In the genomic region with DNA sequence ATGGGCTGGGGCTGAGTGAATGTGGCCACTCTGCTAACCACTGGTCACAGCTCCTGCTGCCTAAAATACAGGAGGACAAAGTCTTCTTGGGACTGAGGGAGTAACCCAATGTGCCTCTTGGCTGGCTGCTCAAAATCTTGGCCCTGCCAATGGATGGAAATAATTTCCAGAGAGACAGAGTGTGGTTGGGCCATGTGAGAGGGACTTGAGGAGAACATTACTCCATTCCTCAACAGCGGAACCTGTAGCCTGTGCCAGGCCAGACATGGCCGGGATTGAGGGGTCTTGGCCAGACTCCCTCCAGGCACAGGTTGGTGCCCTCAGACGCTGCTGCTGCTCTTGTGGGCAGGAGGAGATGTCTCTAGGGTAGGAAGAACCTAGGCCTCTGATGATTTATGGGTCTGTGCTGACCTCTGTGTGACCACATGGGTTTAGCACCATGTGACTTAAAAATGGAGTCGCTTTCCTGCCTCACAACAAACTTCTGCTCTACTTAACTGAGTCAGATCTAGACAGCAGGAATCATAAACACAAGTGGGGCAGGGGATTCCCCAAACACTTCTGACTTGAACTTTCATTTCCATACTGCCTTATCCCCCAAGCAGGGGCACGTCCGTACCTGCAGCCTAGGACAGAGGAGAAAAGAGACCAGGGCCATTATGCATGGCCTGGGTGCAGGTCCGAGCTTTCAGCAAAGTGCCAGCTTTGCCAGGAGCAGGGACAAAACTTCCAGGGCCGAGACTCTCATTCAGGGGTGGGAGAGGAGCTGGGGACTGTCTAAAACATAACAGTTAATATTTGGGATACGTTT, we compare ENCODE assay signal across 8 cellular contexts.
DNase-seq lines count a peak whose midpoint lies in the region; ATAC-seq and TF ChIP-seq lines count a peak whose summit lies in the region.

No MANE protein-coding gene starts in this region.

- DNase-seq in activated CD8-positive, alpha-beta T cell treated with anti-CD3 and anti-CD28 coated beads for 36 hours = peak; percentile 81
- no peak for DNase-seq in left ventricle myocardium inferior
- DNase-seq in HuH-7 (ENCODE audit: low spot score) = no peak
- DNase-seq in effector CD8-positive, alpha-beta T cell (lab: John Stamatoyannopoulos, UW) = no peak
- no peak for DNase-seq in SHP77 treated with DMSO at 0.1 percent for 48 hours (lab: John Stamatoyannopoulos, UW)

- POLR2A ChIA-PET in activated CD8-positive, alpha-beta T cell treated with anti-CD3 and anti-CD28 coated beads for 36 hours (lab: Charles Lee) = interaction anchor here (0.6 to 3.6 kb wide), 8 partner anchors 8 to 79 kb away, joined by 3 to 14 read pairs (median 4); no protein-coding TSS in a partner anchor

- CTCF ChIA-PET in activated CD8-positive, alpha-beta T cell treated with anti-CD3 and anti-CD28 coated beads for 36 hours (lab: Charles Lee) = interaction anchor here (0.6 to 11.3 kb wide), 6 partner anchors 17 to 131 kb away, joined by 3 to 387 read pairs (median 6); no protein-coding TSS in a partner anchor

- H3K9me3 ChIP-seq in left ventricle myocardium inferior (replicated peaks) (no peaks in the 10 kb centered on the region), subcutaneous abdominal adipose tissue (ENCODE audit: control insufficient read depth in 5 of 5, low read length in 5 of 5) (no peaks in the 10 kb centered on the region)

- H3K4me1 Mint-ChIP-seq in activated CD8-positive, alpha-beta T cell treated with anti-CD3 and anti-CD28 coated beads for 36 hours (ENCODE audit: low read depth) = peaks cover 96% of the 10 kb centered on the region

- no peak overlapping the region for H3K4me3 ChIP-seq in left ventricle myocardium inferior
- H3K4me3 ChIP-seq in subcutaneous abdominal adipose tissue (ENCODE audit: low read depth in 1 of 5, low read length in 5 of 5) = no peak overlapping the region

- peak overlapping the region in 1 of 5 donors; percentile 29 for H3K9ac ChIP-seq in subcutaneous abdominal adipose tissue (ENCODE audit: low read length in 5 of 5)

- H3K4me3 Mint-ChIP-seq in activated CD8-positive, alpha-beta T cell treated with anti-CD3 and anti-CD28 coated beads for 36 hours = peak overlapping the region; percentile 58

- H3K9me3 Mint-ChIP-seq in activated CD8-positive, alpha-beta T cell treated with anti-CD3 and anti-CD28 coated beads for 36 hours = no peaks in the 10 kb centered on the region

- no peaks in the 10 kb centered on the region for H3K27me3 Mint-ChIP-seq in activated CD8-positive, alpha-beta T cell treated with anti-CD3 and anti-CD28 coated beads for 36 hours

- ATAC-seq in GM18861 (IDR thresholded peaks at IDR 0.05; ENCODE audit: unreplicated experiment) (peak; percentile 84), HG02884 (IDR thresholded peaks at IDR 0.05; ENCODE audit: unreplicated experiment) (peak; percentile 83)
- peak; percentile 91 for ATAC-seq in activated CD8-positive, alpha-beta T cell treated with anti-CD3 and anti-CD28 coated beads for 36 hours

- H3K27ac ChIP-seq in left ventricle myocardium inferior (replicated peaks) = peak overlapping the region; percentile 97
- peak overlapping the region; percentile 87 for H3K27ac ChIP-seq in subcutaneous abdominal adipose tissue (ENCODE audit: low read depth, low read length)

- peak overlapping the region; percentile 91 for H3K27ac Mint-ChIP-seq in activated CD8-positive, alpha-beta T cell treated with anti-CD3 and anti-CD28 coated beads for 36 hours

- H3K4me1 ChIP-seq in left ventricle myocardium inferior = peaks cover 100% of the 10 kb centered on the region
- H3K4me1 ChIP-seq in subcutaneous abdominal adipose tissue (ENCODE audit: control insufficient read depth in 5 of 5, insufficient read depth in 5 of 5, low read length in 5 of 5) = peaks cover 17 to 64% (median 59%) of the 10 kb centered on the region in 5 donors

- peaks cover 24% of the 10 kb centered on the region for H3K36me3 Mint-ChIP-seq in activated CD8-positive, alpha-beta T cell treated with anti-CD3 and anti-CD28 coated beads for 36 hours (ENCODE audit: low read depth)

- intact Hi-C loops in activated CD8-positive, alpha-beta T cell treated with anti-CD3 and anti-CD28 coated beads for 36 hours (cut with micrococcal nuclease) = no loop called here
- intact Hi-C loops in left ventricle myocardium inferior (cut with micrococcal nuclease) = no loop called here

- H3K27me3 ChIP-seq in left ventricle myocardium inferior (ENCODE audit: low read depth) (no peaks in the 10 kb centered on the region), subcutaneous abdominal adipose tissue (ENCODE audit: control insufficient read depth in 5 of 5, insufficient read depth in 4 of 5, low read length in 5 of 5) (no peaks in the 10 kb centered on the region)

- H3K36me3 ChIP-seq in left ventricle myocardium inferior (peaks cover 5% of the 10 kb centered on the region), subcutaneous abdominal adipose tissue (ENCODE audit: control insufficient read depth in 5 of 5, insufficient read depth in 5 of 5, low read length in 5 of 5) (peaks cover 0 to 6% (median 0%) of the 10 kb centered on the region in 5 donors)

- TF ChIP-seq CTCF in activated CD8-positive, alpha-beta T cell treated with anti-CD3 and anti-CD28 coated beads for 36 hours (IDR thresholded peaks at IDR 0.05) = no peak
- TF ChIP-seq CTCF in left ventricle myocardium inferior (IDR thresholded peaks at IDR 0.05; ENCODE audit: borderline replicate concordance) = no peak
